In genomic region chr17:30708241-30709078, GRCh38 we compare ENCODE assay signal across 8 cellular contexts.
DNase-seq lines count a peak whose midpoint lies in the region; ATAC-seq, FAIRE-seq and TF ChIP-seq lines count a peak whose summit lies in the region.
"Not testable (repeated sequence)": the region's sequence is repeated elsewhere in the genome, so short reads cannot be mapped to it uniquely, and the experiment has no call there.

No MANE protein-coding gene starts in this region.

- H3K9me3 Mint-ChIP-seq in activated CD4-positive, alpha-beta memory T cell treated with anti-CD3 and anti-CD28 coated beads, Interleukin-2, amount 10 ng/mL, durations not matched to agents 7 days and 5 days: not testable (repeated sequence)

- DNase-seq in KBM-7 (peak; percentile 93), NOMO-1 treated with dmso at 0.1 percent for 144 hours (lab: John Stamatoyannopoulos, UW; ENCODE audit: unreplicated experiment) (peak; percentile 73), dedifferentiated amniotic fluid mesenchymal stem cell (ENCODE audit: extremely low spot score) (peak; percentile 95), gastrocnemius medialis (peak; percentile 35 to 52)
- peak; percentile 66 for DNase-seq in activated CD4-positive, alpha-beta memory T cell treated with anti-CD3 and anti-CD28 coated beads, Interleukin-2, amount 10 ng/mL, durations not matched to agents 7 days and 5 days

- not testable (repeated sequence) for TF ChIP-seq CTCF in 22Rv1 (IDR thresholded peaks at IDR 0.05)
- TF ChIP-seq CTCF in gastrocnemius medialis (IDR thresholded peaks at IDR 0.05 in 4 of 5, conservative IDR thresholded peaks at IDR 0.05 in 1 of 5): peak in 1 of 5 experiments; percentile 16

- not testable (repeated sequence) for H3K4me1 ChIP-seq in gastrocnemius medialis

- H3K9me3 ChIP-seq in gastrocnemius medialis: not testable (repeated sequence)

- intact Hi-C loops in gastrocnemius medialis (cut with DNase I; ENCODE audit: low total_unique reads): not testable (repeated sequence)

- peaks cover 16 to 35% (median 25%) of the 10 kb centered on the region in 3 donors for H3K27me3 ChIP-seq in gastrocnemius medialis

- H3K4me3 ChIP-seq in gastrocnemius medialis: peak overlapping the region; percentile 58 to 85 (median 68)

- peaks cover 30% of the 10 kb centered on the region for H3K4me1 Mint-ChIP-seq in activated CD4-positive, alpha-beta memory T cell treated with anti-CD3 and anti-CD28 coated beads, Interleukin-2, amount 10 ng/mL, durations not matched to agents 7 days and 5 days

- peaks cover 60% of the 10 kb centered on the region for H3K27me3 Mint-ChIP-seq in activated CD4-positive, alpha-beta memory T cell treated with anti-CD3 and anti-CD28 coated beads, Interleukin-2, amount 10 ng/mL, durations not matched to agents 7 days and 5 days

- CTCF ChIA-PET in activated CD4-positive, alpha-beta memory T cell treated with anti-CD3 and anti-CD28 coated beads, Interleukin-2, amount 10 ng/mL, durations not matched to agents 7 days and 5 days (lab: Charles Lee): not testable (repeated sequence)

- in situ Hi-C loops in KBM-7 (cut with MboI; ENCODE audit: low pct_unique_long_range_greater_than_20kb, low sequenced_read_pairs); gastrocnemius medialis (cut with MboI; ENCODE audit: low sequenced_read_pairs in 4 of 4): not testable (repeated sequence)

- peak; percentile 45 for ATAC-seq in GM18498 (IDR thresholded peaks at IDR 0.05; ENCODE audit: unreplicated experiment)
- ATAC-seq in gastrocnemius medialis: peak; percentile 68 to 71

- H3K36me3 Mint-ChIP-seq in activated CD4-positive, alpha-beta memory T cell treated with anti-CD3 and anti-CD28 coated beads, Interleukin-2, amount 10 ng/mL, durations not matched to agents 7 days and 5 days (ENCODE audit: low read depth): not testable (repeated sequence)

- H3K27ac Mint-ChIP-seq in activated CD4-positive, alpha-beta memory T cell treated with anti-CD3 and anti-CD28 coated beads, Interleukin-2, amount 10 ng/mL, durations not matched to agents 7 days and 5 days: peak overlapping the region; percentile 19

- H3K4me3 Mint-ChIP-seq in activated CD4-positive, alpha-beta memory T cell treated with anti-CD3 and anti-CD28 coated beads, Interleukin-2, amount 10 ng/mL, durations not matched to agents 7 days and 5 days: peak overlapping the region; percentile 85

- TF ChIP-seq POLR2A in gastrocnemius medialis (IDR thresholded peaks at IDR 0.05): not testable (repeated sequence)

- FAIRE-seq in islet of Langerhans (lab: Jason Lieb, UNC): peak; percentile 43

- POLR2A ChIA-PET in activated CD4-positive, alpha-beta memory T cell treated with anti-CD3 and anti-CD28 coated beads, Interleukin-2, amount 10 ng/mL, durations not matched to agents 7 days and 5 days (lab: Charles Lee): interaction anchor here (0.6 kb wide), 1 partner anchor 116 kb away, joined by 3 read pairs; no protein-coding TSS in a partner anchor

- peak overlapping the region; percentile 83 for H3K27ac ChIP-seq in 22Rv1
- H3K27ac ChIP-seq in gastrocnemius medialis: peak overlapping the region in 3 of 4 donors; percentile 26 to 59 (median 28)

- not testable (repeated sequence) for H3K36me3 ChIP-seq in gastrocnemius medialis

Comparison
In these comparisons a context has a peak if more than half of its experiments do, and no peak if none do; other contexts are left out.
1. Peak in every context shown above with its lines: DNase-seq, ATAC-seq, H3K4me3 ChIP-seq and H3K27ac ChIP-seq.
2. DNase-seq: peak in every context shown above with its lines; median percentile 95 in dedifferentiated amniotic fluid mesenchymal stem cell; 93 in KBM-7; 73 in NOMO-1 treated with dmso at 0.1 percent for 144 hours; 66 in activated CD4-positive, alpha-beta memory T cell treated with anti-CD3 and anti-CD28 coated beads, Interleukin-2, amount 10 ng/mL, durations not matched to agents 7 days and 5 days; 44 in gastrocnemius medialis.